ENCODE assay signal across 16 cellular contexts in genomic region chr13:113746671-113747070, GRCh38. TPM values are rescaled to one million over a fixed set of nuclear protein-coding genes. Genes with fewer than 3 reads are reported as not detected.
DNase-seq lines count a peak whose midpoint lies in the region; ATAC-seq and TF ChIP-seq lines count a peak whose summit lies in the region.
"Had no signal": no experiment of that assay in that cellular context is flagged by ENCODE, and none has a peak within 500 bp of the region (broad histone marks: within the 10 kb centered on the region; RNA-seq: fewer than 3 reads in every experiment).

No MANE protein-coding gene starts in this region.

- H3K27ac ChIP-seq in mesodermal cell (ENCODE audit: low read depth, low read length, severe bottlenecking) = peak overlapping the region; percentile 29
- H3K27ac ChIP-seq in thyroid gland = no peak overlapping the region
- H3K27ac ChIP-seq: 22Rv1, GM23248 had no signal

- H3K4me3 Mint-ChIP-seq in WTC11 = no peak overlapping the region

- in situ Hi-C loops in KBM-7 (cut with MboI; ENCODE audit: low pct_unique_long_range_greater_than_20kb, low sequenced_read_pairs) = no loop called here

- 81 to 94% methylated on average over 8 to 9 of the region's 12 CpGs for WGBS in mesodermal cell (ENCODE audit: insufficient coverage in 2 of 2), 2 experiments
- WGBS in thyroid gland, 2 donors = 84 to 92% methylated on average over 12 of the region's 12 CpGs

- peaks cover 12% of the 10 kb centered on the region for H3K36me3 Mint-ChIP-seq in WTC11

- H3K9me3 ChIP-seq in BE2C (no peaks in the 10 kb centered on the region), mesodermal cell (ENCODE audit: control insufficient read depth, low read length) (peaks cover 5% of the 10 kb centered on the region), thyroid gland (no peaks in the 10 kb centered on the region)

- H3K4me3 ChIP-seq in BE2C (ENCODE audit: low read depth, low read length) (peak overlapping the region; percentile 8; the same call in 1 of the 2 replicates), mesodermal cell (ENCODE audit: extremely low read depth, insufficient read depth, low read length, poor library complexity, severe bottlenecking) (no peak overlapping the region), thyroid gland (replicated peaks in 1 of 3) (no peak overlapping the region)
- H3K4me3 ChIP-seq: GM12878, GM23248 had no signal

- H3K27me3 ChIP-seq in BE2C (no peaks in the 10 kb centered on the region), thyroid gland (no peaks in the 10 kb centered on the region)

- no peaks in the 10 kb centered on the region for H3K36me3 ChIP-seq in BE2C
- H3K36me3 ChIP-seq in mesodermal cell (ENCODE audit: control insufficient read depth, insufficient read depth, low read length) = no peaks in the 10 kb centered on the region
- no peaks in the 10 kb centered on the region for H3K36me3 ChIP-seq in thyroid gland

- H3K9me3 Mint-ChIP-seq in WTC11 = peaks cover 14% of the 10 kb centered on the region

- H3K4me1 ChIP-seq in BE2C (peaks cover 22% of the 10 kb centered on the region), mesodermal cell (ENCODE audit: control insufficient read depth, insufficient read depth, low read length, poor library complexity, severe bottlenecking) (no peaks in the 10 kb centered on the region), thyroid gland (peaks cover 0 to 7% of the 10 kb centered on the region in 2 donors)

- ATAC-seq in WTC11 = no peak
- ATAC-seq: GM12878, HCT116 had no signal

- POLR2A ChIA-PET in WTC11 (lab: Charles Lee) = no interaction called here

- peak; percentile 6; the same call in 1 of the 2 replicates for TF ChIP-seq CTCF in BE2C (IDR thresholded peaks at IDR 0.05; ENCODE audit: low read depth, low read length)
- TF ChIP-seq CTCF in WTC11 (IDR thresholded peaks at IDR 0.05) = no peak
- TF ChIP-seq CTCF in thyroid gland (IDR thresholded peaks at IDR 0.05) = no peak

- peak; percentile 21 for DNase-seq in NCI-H748 (lab: John Stamatoyannopoulos, UW; ENCODE audit: unreplicated experiment)
- no peak for DNase-seq in NCI-H748 treated with DMSO at 0.1 percent for 48 hours (lab: John Stamatoyannopoulos, UW)
- peak; percentile 50 for DNase-seq in BE2C
- no peak for DNase-seq in WTC11 (ENCODE audit: low spot score)
- no peak for DNase-seq in KBM-7
- no peak for DNase-seq in KG1 (lab: John Stamatoyannopoulos, UW)
- DNase-seq in thyroid gland = no peak
- DNase-seq: GM23248, NCI-H1105 treated with DMSO at 0.1 percent for 48 hours, NCI-H1694, NCI-H774, SIG-M5 had no signal

- peaks cover 3% of the 10 kb centered on the region; the same call in 1 of the 2 replicates for H3K27me3 Mint-ChIP-seq in WTC11 (ENCODE audit: low read depth)

- CTCF ChIA-PET in WTC11 (lab: Charles Lee) = interaction anchor here (0.9 to 1.3 kb wide), 3 partner anchors 12 to 68 kb away, joined by 3 to 6 read pairs (median 4); partner anchors contain the start of gene TMEM255B

- H3K4me1 Mint-ChIP-seq in WTC11 = peaks cover 4% of the 10 kb centered on the region; the same call in 1 of the 2 replicates

- no peak for TF ChIP-seq POLR2A in thyroid gland (IDR thresholded peaks at IDR 0.05)

- intact Hi-C loops in thyroid gland (cut with DNase I) = no loop called here

- H3K27ac Mint-ChIP-seq in WTC11 = peak overlapping the region; percentile 13

TF ChIP-seq in WTC11, 78 proteins besides CTCF, POLR2A, EP300 and RAD21:
- TF ChIP-seq ERG (CRISPR knock-in tag; IDR thresholded peaks at IDR 0.05) (no peak), TEAD1 (CRISPR knock-in tag; IDR thresholded peaks at IDR 0.05) (no peak), ZNF396 (CRISPR knock-in tag; IDR thresholded peaks at IDR 0.05; ENCODE audit: borderline replicate concordance) (no peak), E2F4 (CRISPR knock-in tag; IDR thresholded peaks at IDR 0.05; ENCODE audit: borderline replicate concordance, low read depth) (no peak), GABPB1 (CRISPR knock-in tag; IDR thresholded peaks at IDR 0.05) (no peak), ZNF416 (CRISPR knock-in tag; IDR thresholded peaks at IDR 0.05) (no peak), ZNF671 (CRISPR knock-in tag; IDR thresholded peaks at IDR 0.05) (no peak), JAZF1 (CRISPR knock-in tag; IDR thresholded peaks at IDR 0.05) (no peak), CREM (CRISPR knock-in tag; IDR thresholded peaks at IDR 0.05) (no peak), TEAD4 (CRISPR knock-in tag; IDR thresholded peaks at IDR 0.05) (no peak), CDX4 (CRISPR knock-in tag; IDR thresholded peaks at IDR 0.05; ENCODE audit: borderline replicate concordance) (no peak), ZNF219 (CRISPR knock-in tag; IDR thresholded peaks at IDR 0.05; ENCODE audit: borderline replicate concordance) (no peak), GRHL2 (CRISPR knock-in tag; IDR thresholded peaks at IDR 0.05; ENCODE audit: insufficient replicate concordance, severe bottlenecking) (no peak), ELF4 (CRISPR knock-in tag; IDR thresholded peaks at IDR 0.05; ENCODE audit: low read depth) (no peak)
- TF ChIP-seq, protein P1, sequence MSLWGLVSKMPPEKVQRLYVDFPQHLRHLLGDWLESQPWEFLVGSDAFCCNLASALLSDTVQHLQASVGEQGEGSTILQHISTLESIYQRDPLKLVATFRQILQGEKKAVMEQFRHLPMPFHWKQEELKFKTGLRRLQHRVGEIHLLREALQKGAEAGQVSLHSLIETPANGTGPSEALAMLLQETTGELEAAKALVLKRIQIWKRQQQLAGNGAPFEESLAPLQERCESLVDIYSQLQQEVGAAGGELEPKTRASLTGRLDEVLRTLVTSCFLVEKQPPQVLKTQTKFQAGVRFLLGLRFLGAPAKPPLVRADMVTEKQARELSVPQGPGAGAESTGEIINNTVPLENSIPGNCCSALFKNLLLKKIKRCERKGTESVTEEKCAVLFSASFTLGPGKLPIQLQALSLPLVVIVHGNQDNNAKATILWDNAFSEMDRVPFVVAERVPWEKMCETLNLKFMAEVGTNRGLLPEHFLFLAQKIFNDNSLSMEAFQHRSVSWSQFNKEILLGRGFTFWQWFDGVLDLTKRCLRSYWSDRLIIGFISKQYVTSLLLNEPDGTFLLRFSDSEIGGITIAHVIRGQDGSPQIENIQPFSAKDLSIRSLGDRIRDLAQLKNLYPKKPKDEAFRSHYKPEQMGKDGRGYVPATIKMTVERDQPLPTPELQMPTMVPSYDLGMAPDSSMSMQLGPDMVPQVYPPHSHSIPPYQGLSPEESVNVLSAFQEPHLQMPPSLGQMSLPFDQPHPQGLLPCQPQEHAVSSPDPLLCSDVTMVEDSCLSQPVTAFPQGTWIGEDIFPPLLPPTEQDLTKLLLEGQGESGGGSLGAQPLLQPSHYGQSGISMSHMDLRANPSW (CRISPR knock-in tag; conservative IDR thresholded peaks at IDR 0.05; ENCODE audit: low read depth) = no peak
TF ChIP-seq in WTC11: peak in this region for 0.

RNA-seq across cellular contexts. Expression of gene TMEM255B, which starts 12.4 kb away (rescaled TPM):
- polyA plus RNA-seq in BE2C (2012; ENCODE audit: insufficient read depth, insufficient read length, low read depth) = 0.14 TPM
- total RNA-seq in WTC11 (2021) (4.7 to 5.9 TPM (median 4.8 TPM) in 3 replicates), thyroid gland (1 to 10 TPM; 6.1 to 9.2 (median 8.3) TPM)
- polyA plus RNA-seq in mesodermal cell (2013, experiment 1 of 2) = 9.1 TPM
- polyA plus RNA-seq in mesodermal cell (2013, experiment 2 of 2) = 7.0 TPM
- total RNA-seq: GM23248 had no signal

Comparison
In these comparisons a context has a peak if more than half of its experiments do, and no peak if none do; other contexts are left out.
1. DNase-seq: peak in NCI-H748 (single experiment) and BE2C (single experiment); none in NCI-H748 treated with DMSO at 0.1 percent for 48 hours (single experiment), WTC11 (single experiment), KBM-7 (single experiment), KG1 (single experiment) and thyroid gland (0 of 2).